1 cellular context compared by ENCODE assay signal in genomic region chr3:62493116-62493801, GRCh38.
TF ChIP-seq lines count a peak whose summit lies in the region.

No MANE protein-coding gene starts in this region.

TF ChIP-seq in GM23338, 12 proteins besides CTCF, POLR2A, EP300 and RAD21 (continued from another document):
- TF ChIP-seq REST (IDR thresholded peaks at IDR 0.05; ENCODE audit: unreplicated experiment) (no peak), ZNF114 (CRISPR knock-in tag; IDR thresholded peaks at IDR 0.05) (no peak), ZNF331 (CRISPR knock-in tag; IDR thresholded peaks at IDR 0.05; ENCODE audit: low read depth) (no peak), POLR2AphosphoS5 (IDR thresholded peaks at IDR 0.05; ENCODE audit: low read depth) (no peak), ETS1 (IDR thresholded peaks at IDR 0.05) (no peak), STAT1 (IDR thresholded peaks at IDR 0.05; ENCODE audit: unreplicated experiment) (no peak), EZH2phosphoT487 (IDR thresholded peaks at IDR 0.05; ENCODE audit: unreplicated experiment) (no peak), CREB1 (CRISPR knock-in tag; IDR thresholded peaks at IDR 0.05; ENCODE audit: low read depth) (no peak), JUNB (IDR thresholded peaks at IDR 0.05; ENCODE audit: unreplicated experiment) (no peak), EZH2 (IDR thresholded peaks at IDR 0.05; ENCODE audit: low read depth, unreplicated experiment) (no peak)
TF ChIP-seq in GM23338: peak in this region for 0.
